8 cellular contexts compared by ENCODE assay signal in genomic region chrX:41275661-41276609, GRCh38. TPM values are rescaled to one million over a fixed set of nuclear protein-coding genes. Genes with fewer than 3 reads are reported as not detected.
DNase-seq lines count a peak whose midpoint lies in the region; ATAC-seq and TF ChIP-seq lines count a peak whose summit lies in the region.

No MANE protein-coding gene starts in this region.

- no peaks in the 10 kb centered on the region for H3K9me2 ChIP-seq in GM23338 (ENCODE audit: insufficient read depth)

- H3K27me3 Mint-ChIP-seq in GM23338 (ENCODE audit: insufficient read depth, low read depth, poor library complexity) = peaks cover 2% of the 10 kb centered on the region
- no peaks in the 10 kb centered on the region for H3K27me3 Mint-ChIP-seq in activated CD4-positive, alpha-beta memory T cell treated with anti-CD3 and anti-CD28 coated beads, Interleukin-2, amount 10 ng/mL, durations not matched to agents 7 days and 5 days

- H3K4me1 ChIP-seq in GM23338 (ENCODE audit: insufficient read depth) = peaks cover 3% of the 10 kb centered on the region; the same call in 1 of the 2 replicates
- peaks cover 7% of the 10 kb centered on the region for H3K4me1 ChIP-seq in effector memory CD4-positive, alpha-beta T cell (ENCODE audit: control insufficient read depth, insufficient read depth, low read length, poor library complexity, severe bottlenecking)

- DNase-seq in Caki2 (ENCODE audit: low read depth) = peak; percentile 71
- DNase-seq in GM23338 (ENCODE audit: low spot score) = peak; percentile 63
- DNase-seq in NCI-H2171 (lab: John Stamatoyannopoulos, UW) = peak; percentile 28
- DNase-seq in activated CD4-positive, alpha-beta memory T cell treated with anti-CD3 and anti-CD28 coated beads, Interleukin-2, amount 10 ng/mL, durations not matched to agents 7 days and 5 days = peak; percentile 54
- peak; percentile 1 to 11 (median 10) for DNase-seq in effector memory CD4-positive, alpha-beta T cell
- DNase-seq in medulla oblongata (ENCODE audit: extremely low spot score) = peak; percentile 74
- peak; percentile 11 for DNase-seq in stimulated activated CD8-positive, alpha-beta memory T cell treated with anti-CD3 and anti-CD28 coated beads, Interleukin-12 subunit alpha, Interleukin-12 subunit beta, amount 100 ng/mL, for 1 hour (ENCODE audit: low read depth)

- peaks cover 8% of the 10 kb centered on the region for H3K4me1 Mint-ChIP-seq in GM23338
- H3K4me1 Mint-ChIP-seq in activated CD4-positive, alpha-beta memory T cell treated with anti-CD3 and anti-CD28 coated beads, Interleukin-2, amount 10 ng/mL, durations not matched to agents 7 days and 5 days = peaks cover 14% of the 10 kb centered on the region

- H3F3A ChIP-seq in GM23338 (replicated peaks; ENCODE audit: low read depth) = no peaks in the 10 kb centered on the region

- ATAC-seq in GM23338 = peak; percentile 84
- no peak for ATAC-seq in HG03521 (IDR thresholded peaks at IDR 0.05; ENCODE audit: unreplicated experiment)

- CTCF ChIA-PET in activated CD4-positive, alpha-beta memory T cell treated with anti-CD3 and anti-CD28 coated beads, Interleukin-2, amount 10 ng/mL, durations not matched to agents 7 days and 5 days (lab: Charles Lee) = interaction anchor here (0.5 to 0.7 kb wide), 3 partner anchors 13 to 107 kb away, joined by 3 to 4 read pairs (median 4); no protein-coding TSS in a partner anchor

- H3K4me3 Mint-ChIP-seq in GM23338 = peak overlapping the region; percentile 70
- peak overlapping the region; percentile 73 for H3K4me3 Mint-ChIP-seq in activated CD4-positive, alpha-beta memory T cell treated with anti-CD3 and anti-CD28 coated beads, Interleukin-2, amount 10 ng/mL, durations not matched to agents 7 days and 5 days

- in situ Hi-C loops in Caki2 (cut with HindIII; ENCODE audit: low pct_unique_long_range_greater_than_20kb, low sequenced_read_pairs) = no loop called here

- H3K27me3 ChIP-seq in GM23338 (ENCODE audit: insufficient read depth) = no peaks in the 10 kb centered on the region
- no peaks in the 10 kb centered on the region for H3K27me3 ChIP-seq in effector memory CD4-positive, alpha-beta T cell (replicated peaks; ENCODE audit: control insufficient read depth, insufficient read depth, low read length, poor library complexity, severe bottlenecking)

- no peaks in the 10 kb centered on the region for H3K36me3 ChIP-seq in GM23338 (ENCODE audit: insufficient read depth)
- H3K36me3 ChIP-seq in effector memory CD4-positive, alpha-beta T cell (ENCODE audit: control insufficient read depth, insufficient read depth, low read length) = no peaks in the 10 kb centered on the region

- no peaks in the 10 kb centered on the region for H3K36me3 Mint-ChIP-seq in GM23338 (ENCODE audit: low read depth)
- H3K36me3 Mint-ChIP-seq in activated CD4-positive, alpha-beta memory T cell treated with anti-CD3 and anti-CD28 coated beads, Interleukin-2, amount 10 ng/mL, durations not matched to agents 7 days and 5 days (ENCODE audit: low read depth) = no peaks in the 10 kb centered on the region

- peak; percentile 11 to 47; a peak in 2 of 4 replicates for TF ChIP-seq CTCF in GM23338 (conservative IDR thresholded peaks at IDR 0.05; ENCODE audit: low read depth in 2 of 2)

- H3K9me3 ChIP-seq in effector memory CD4-positive, alpha-beta T cell (ENCODE audit: control insufficient read depth, low read length) = no peaks in the 10 kb centered on the region

- H4K20me1 ChIP-seq in GM23338 (replicated peaks; ENCODE audit: insufficient read depth) = no peaks in the 10 kb centered on the region

- POLR2A ChIA-PET in activated CD4-positive, alpha-beta memory T cell treated with anti-CD3 and anti-CD28 coated beads, Interleukin-2, amount 10 ng/mL, durations not matched to agents 7 days and 5 days (lab: Charles Lee) = interaction anchor here (0.6 to 2.2 kb wide), 5 partner anchors 54 to 189 kb away, joined by 3 to 7 read pairs (median 5); partner anchors contain the start of gene DDX3X

- peak overlapping the region; percentile 75 for H3K4me2 ChIP-seq in GM23338

- no peaks in the 10 kb centered on the region for H3K9me3 Mint-ChIP-seq in GM23338
- no peaks in the 10 kb centered on the region for H3K9me3 Mint-ChIP-seq in activated CD4-positive, alpha-beta memory T cell treated with anti-CD3 and anti-CD28 coated beads, Interleukin-2, amount 10 ng/mL, durations not matched to agents 7 days and 5 days

- H3K27ac ChIP-seq in GM23338 (ENCODE audit: low read depth) = 0 out of 2 replicates have a peak overlapping the region, but pooled peaks have one; percentile 66
- peak overlapping the region; percentile 11 for H3K27ac ChIP-seq in effector memory CD4-positive, alpha-beta T cell (ENCODE audit: insufficient read depth, low read length, poor library complexity, severe bottlenecking)

- no peaks in the 10 kb centered on the region for H3K79me2 ChIP-seq in GM23338 (replicated peaks; ENCODE audit: insufficient read depth)

- peak overlapping the region; percentile 69 for H2AFZ ChIP-seq in GM23338

- H3K27ac Mint-ChIP-seq in GM23338 = no peak overlapping the region
- H3K27ac Mint-ChIP-seq in activated CD4-positive, alpha-beta memory T cell treated with anti-CD3 and anti-CD28 coated beads, Interleukin-2, amount 10 ng/mL, durations not matched to agents 7 days and 5 days = peak overlapping the region; percentile 69

- H3K4me3 ChIP-seq in GM23338 = peak overlapping the region; percentile 56
- H3K4me3 ChIP-seq in effector memory CD4-positive, alpha-beta T cell (ENCODE audit: insufficient read depth, low read depth, low read length, poor library complexity, severe bottlenecking) = peak overlapping the region; percentile 54

TF ChIP-seq in GM23338, 12 proteins besides CTCF, POLR2A, EP300 and RAD21 (continues in another document):
- no peak for TF ChIP-seq CREB1 (CRISPR knock-in tag; IDR thresholded peaks at IDR 0.05; ENCODE audit: low read depth)
- TF ChIP-seq EZH2phosphoT487 (IDR thresholded peaks at IDR 0.05; ENCODE audit: unreplicated experiment) = no peak
- no peak for TF ChIP-seq JUNB (IDR thresholded peaks at IDR 0.05; ENCODE audit: unreplicated experiment)
- no peak for TF ChIP-seq ZNF114 (CRISPR knock-in tag; IDR thresholded peaks at IDR 0.05)
- no peak for TF ChIP-seq STAT1 (IDR thresholded peaks at IDR 0.05; ENCODE audit: unreplicated experiment)
- TF ChIP-seq EZH2 (IDR thresholded peaks at IDR 0.05; ENCODE audit: low read depth, unreplicated experiment) = no peak
- no peak for TF ChIP-seq ZNF331 (CRISPR knock-in tag; IDR thresholded peaks at IDR 0.05; ENCODE audit: low read depth)
- TF ChIP-seq, protein P1, sequence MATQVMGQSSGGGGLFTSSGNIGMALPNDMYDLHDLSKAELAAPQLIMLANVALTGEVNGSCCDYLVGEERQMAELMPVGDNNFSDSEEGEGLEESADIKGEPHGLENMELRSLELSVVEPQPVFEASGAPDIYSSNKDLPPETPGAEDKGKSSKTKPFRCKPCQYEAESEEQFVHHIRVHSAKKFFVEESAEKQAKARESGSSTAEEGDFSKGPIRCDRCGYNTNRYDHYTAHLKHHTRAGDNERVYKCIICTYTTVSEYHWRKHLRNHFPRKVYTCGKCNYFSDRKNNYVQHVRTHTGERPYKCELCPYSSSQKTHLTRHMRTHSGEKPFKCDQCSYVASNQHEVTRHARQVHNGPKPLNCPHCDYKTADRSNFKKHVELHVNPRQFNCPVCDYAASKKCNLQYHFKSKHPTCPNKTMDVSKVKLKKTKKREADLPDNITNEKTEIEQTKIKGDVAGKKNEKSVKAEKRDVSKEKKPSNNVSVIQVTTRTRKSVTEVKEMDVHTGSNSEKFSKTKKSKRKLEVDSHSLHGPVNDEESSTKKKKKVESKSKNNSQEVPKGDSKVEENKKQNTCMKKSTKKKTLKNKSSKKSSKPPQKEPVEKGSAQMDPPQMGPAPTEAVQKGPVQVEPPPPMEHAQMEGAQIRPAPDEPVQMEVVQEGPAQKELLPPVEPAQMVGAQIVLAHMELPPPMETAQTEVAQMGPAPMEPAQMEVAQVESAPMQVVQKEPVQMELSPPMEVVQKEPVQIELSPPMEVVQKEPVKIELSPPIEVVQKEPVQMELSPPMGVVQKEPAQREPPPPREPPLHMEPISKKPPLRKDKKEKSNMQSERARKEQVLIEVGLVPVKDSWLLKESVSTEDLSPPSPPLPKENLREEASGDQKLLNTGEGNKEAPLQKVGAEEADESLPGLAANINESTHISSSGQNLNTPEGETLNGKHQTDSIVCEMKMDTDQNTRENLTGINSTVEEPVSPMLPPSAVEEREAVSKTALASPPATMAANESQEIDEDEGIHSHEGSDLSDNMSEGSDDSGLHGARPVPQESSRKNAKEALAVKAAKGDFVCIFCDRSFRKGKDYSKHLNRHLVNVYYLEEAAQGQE (IDR thresholded peaks at IDR 0.05; ENCODE audit: unreplicated experiment) = no peak

RNA-seq across cellular contexts. Expression of gene DDX3X, which starts 58.0 kb away (rescaled TPM):
- total RNA-seq in Caki2 (2014; rRNA removed; shearing (Covaris generic); ENCODE audit: low replicate concordance) = 80.8 and 120 TPM in 2 replicates
- total RNA-seq in GM23338 (2014; rRNA removed; shearing (Covaris generic)) = 239 and 272 TPM in 2 replicates
- polyA plus RNA-seq in GM23338 (2016; fragmentation: Nextera tagmentation; extraction: Ambion mirVana) = 55.6 and 68.1 TPM in 2 replicates
- 100 to 1,000 TPM; 224 to 225 TPM for total RNA-seq in activated CD4-positive, alpha-beta memory T cell treated with anti-CD3 and anti-CD28 coated beads, Interleukin-2, amount 10 ng/mL, durations not matched to agents 7 days and 5 days

Comparison
In these comparisons a context has a peak if more than half of its experiments do, and no peak if none do; other contexts are left out.
1. DNase-seq: peak in every context shown above with its lines; median percentile 74 in medulla oblongata; 71 in Caki2; 63 in GM23338; 54 in activated CD4-positive, alpha-beta memory T cell treated with anti-CD3 and anti-CD28 coated beads, Interleukin-2, amount 10 ng/mL, durations not matched to agents 7 days and 5 days; 28 in NCI-H2171; 11 in stimulated activated CD8-positive, alpha-beta memory T cell treated with anti-CD3 and anti-CD28 coated beads, Interleukin-12 subunit alpha, Interleukin-12 subunit beta, amount 100 ng/mL, for 1 hour; 10 in effector memory CD4-positive, alpha-beta T cell.